ENCODE assay signal across 27 cellular contexts in genomic region chr18:53887447-53887846, GRCh38.
"Had no signal": no experiment of that assay in that cellular context is flagged by ENCODE, and none has a peak within 500 bp of the region (broad histone marks: within the 10 kb centered on the region; RNA-seq: fewer than 3 reads in every experiment).

No MANE protein-coding gene starts in this region.

- ATAC-seq: activated CD4-positive, alpha-beta T cell treated with anti-CD3 and anti-CD28 coated beads for 36 hours; activated CD8-positive, alpha-beta T cell treated with anti-CD3 and anti-CD28 coated beads, Interleukin-2, amount 10 ng/mL, durations not matched to agents 7 days and 5 days; activated naive CD4-positive, alpha-beta T cell treated with anti-CD3 and anti-CD28 coated beads, Interleukin-2, amount 50 U/mL, for 72 hours; activated naive CD8-positive, alpha-beta T cell treated with anti-CD3 and anti-CD28 coated beads, Interleukin-2, amount 50 U/mL, for 24 hours; Panc1; Right ventricle myocardium inferior; T-cell had no signal

- H3K9me3 Mint-ChIP-seq: activated naive CD8-positive, alpha-beta T cell treated with anti-CD3 and anti-CD28 coated beads, Interleukin-2, amount 50 U/mL, for 24 hours; activated T-helper 1 cell treated with anti-CD3 and anti-CD28 coated beads, Interleukin-12 subunit alpha, Interleukin-12 subunit beta, Interleukin-2, Interleukin-4 antibody, amounts not matched to agents 30 ng/mL and 10 ng/mL and 1 ng/mL, durations not matched to agents 14 hours and 24 hours and 36 hours had no signal

- H3K4me3 Mint-ChIP-seq: activated CD4-positive, alpha-beta T cell treated with anti-CD3 and anti-CD28 coated beads for 36 hours; activated CD8-positive, alpha-beta T cell treated with anti-CD3 and anti-CD28 coated beads, Interleukin-2, amount 10 ng/mL, durations not matched to agents 7 days and 5 days; activated naive CD8-positive, alpha-beta T cell treated with anti-CD3 and anti-CD28 coated beads, Interleukin-2, amount 50 U/mL, for 24 hours; activated T-helper 1 cell treated with anti-CD3 and anti-CD28 coated beads, Interleukin-12 subunit alpha, Interleukin-12 subunit beta, Interleukin-2, Interleukin-4 antibody, amounts not matched to agents 30 ng/mL and 10 ng/mL and 1 ng/mL, durations not matched to agents 14 hours and 24 hours and 36 hours; T-cell had no signal

- H3K4me1 Mint-ChIP-seq: activated CD4-positive, alpha-beta T cell treated with anti-CD3 and anti-CD28 coated beads for 36 hours; activated naive CD8-positive, alpha-beta T cell treated with anti-CD3 and anti-CD28 coated beads, Interleukin-2, amount 50 U/mL, for 24 hours; T-cell had no signal

- H3K36me3 Mint-ChIP-seq: activated naive CD4-positive, alpha-beta T cell treated with anti-CD3 and anti-CD28 coated beads, Interleukin-2, amount 50 U/mL, for 72 hours; T-cell had no signal

- H3K4me3 ChIP-seq: SK-N-MC had no signal

- H3K27ac Mint-ChIP-seq: activated CD4-positive, alpha-beta T cell treated with anti-CD3 and anti-CD28 coated beads for 36 hours; activated CD8-positive, alpha-beta T cell treated with anti-CD3 and anti-CD28 coated beads, Interleukin-2, amount 10 ng/mL, durations not matched to agents 7 days and 5 days; activated naive CD4-positive, alpha-beta T cell treated with anti-CD3 and anti-CD28 coated beads, Interleukin-2, amount 50 U/mL, for 72 hours; activated naive CD8-positive, alpha-beta T cell treated with anti-CD3 and anti-CD28 coated beads, Interleukin-2, amount 50 U/mL, for 24 hours; activated T-helper 1 cell treated with anti-CD3 and anti-CD28 coated beads, Interleukin-12 subunit alpha, Interleukin-12 subunit beta, Interleukin-2, Interleukin-4 antibody, amounts not matched to agents 30 ng/mL and 10 ng/mL and 1 ng/mL, durations not matched to agents 14 hours and 24 hours and 36 hours; T-cell had no signal

- DNase-seq: activated CD4-positive, alpha-beta T cell treated with anti-CD3 and anti-CD28 coated beads for 36 hours; activated CD8-positive, alpha-beta memory T cell treated with anti-CD3 and anti-CD28 coated beads, Interleukin-2, amount 50 U/mL, for 48 hours; activated CD8-positive, alpha-beta T cell treated with anti-CD3 and anti-CD28 coated beads, Interleukin-2, amount 10 ng/mL, durations not matched to agents 7 days and 5 days; activated effector memory CD4-positive, alpha-beta T cell treated with Interleukin-2 at 50 U/mL for 16 hours; activated naive CD4-positive, alpha-beta T cell; activated naive CD8-positive, alpha-beta T cell treated with anti-CD3 and anti-CD28 coated beads, Interleukin-2, amount 50 U/mL, for 24 hours; activated T-cell treated with anti-CD3 and anti-CD28 coated beads, Interleukin-2, amount 50 U/mL, for 1 hour; amygdala; cerebellar nuclear complex; KBM-7; NCI-H1092; NCI-H1436; NCI-H1694 treated with DMSO at 0.1 percent for 48 hours; NCI-H2029 treated with DMSO at 0.1 percent for 48 hours; NCI-H510A treated with DMSO at 0.1 percent for 48 hours; NCI-H69; NK-92 treated with Interleukin-12 subunit alpha and Interleukin-12 subunit beta, amount 100 ng/mL, for 24 hours; OCI-M1; RPMI8226; T-cell; T-helper 2 cell; T1000 had no signal

- H3K27ac ChIP-seq: SK-N-MC had no signal
